Comparison of ENCODE assay signal across 7 cellular contexts in the genomic region with DNA sequence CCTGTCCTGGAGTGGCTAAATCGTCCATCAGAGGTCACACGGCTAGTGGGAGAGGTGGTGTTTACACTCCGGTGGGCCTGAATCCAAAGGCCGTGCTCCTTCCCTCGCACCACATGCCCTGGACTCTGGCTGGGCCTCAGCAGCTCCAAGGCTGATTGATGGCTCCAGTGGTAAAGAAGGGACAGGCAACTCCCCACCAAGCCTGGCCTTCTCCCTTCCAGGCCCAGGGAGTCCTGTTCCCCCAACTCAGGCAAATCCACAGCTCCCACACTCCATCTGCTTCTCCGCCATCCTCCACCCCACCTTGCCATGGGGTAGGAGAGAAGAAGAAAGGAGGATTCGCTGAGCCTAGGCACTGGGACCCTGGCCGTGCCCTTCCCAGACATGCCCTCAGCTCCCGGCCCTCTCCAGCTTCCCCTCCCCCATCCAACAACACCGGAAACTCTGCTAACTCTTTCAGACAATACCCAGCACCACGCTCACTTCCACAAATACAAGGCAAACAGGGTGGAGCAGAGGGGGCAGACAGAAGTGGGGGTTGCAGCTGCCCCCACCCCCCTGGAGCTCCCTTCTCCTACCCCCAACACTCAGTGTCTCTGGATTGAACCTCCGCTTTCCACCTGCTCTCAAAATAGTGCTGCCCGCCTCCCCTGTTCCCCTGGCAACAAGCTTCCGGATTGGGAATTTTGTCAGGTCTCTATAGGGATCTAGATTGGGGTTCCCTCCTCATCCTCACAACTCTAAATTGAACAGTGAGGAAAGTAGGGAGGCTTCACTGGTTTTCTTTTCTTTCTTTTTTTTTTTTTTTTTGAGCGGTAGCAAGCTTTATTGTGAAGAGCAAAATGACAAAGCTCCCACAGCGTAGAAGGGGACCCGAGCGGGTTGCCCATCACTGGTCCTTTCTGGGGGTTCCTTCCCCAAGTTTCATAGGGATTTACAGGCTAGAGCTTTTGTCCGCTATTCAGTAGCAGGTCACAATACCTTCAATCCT. TPM values are rescaled to one million over a fixed set of nuclear protein-coding genes. Genes with fewer than 3 reads are reported as not detected.
DNase-seq lines count a peak whose midpoint lies in the region; ATAC-seq and TF ChIP-seq lines count a peak whose summit lies in the region.
"Had no signal": no experiment of that assay in that cellular context is flagged by ENCODE, and none has a peak within 500 bp of the region (broad histone marks: within the 10 kb centered on the region; RNA-seq: fewer than 3 reads in every experiment).

No MANE protein-coding gene starts in this region.

- H3K4me1 Mint-ChIP-seq in stimulated activated naive CD8-positive, alpha-beta T cell treated with anti-CD3 and anti-CD28 coated beads, Interleukin-15, amount 100 ng/mL, for 72 hours, result peaks cover 77% of the 10 kb centered on the region

- H3K27ac ChIP-seq in gastroesophageal sphincter, result peak overlapping the region; percentile 71 to 97 (median 91)

- WGBS in gastroesophageal sphincter (ENCODE audit: low coverage in 1 of 2), 2 donors, result 27 to 28% methylated on average over 6 to 9 of the region's 19 CpGs

- TF ChIP-seq EP300 in gastroesophageal sphincter (IDR thresholded peaks at IDR 0.05), result no peak

- DNase-seq in NCI-H1417 (lab: John Stamatoyannopoulos, UW) (peak in 2 of 3 experiments; percentile 29 to 77), NCI-H1417 treated with DMSO at 0.1 percent for 48 hours (lab: John Stamatoyannopoulos, UW) (no peak)
- DNase-seq in stimulated activated naive CD8-positive, alpha-beta T cell treated with anti-CD3 and anti-CD28 coated beads, Interleukin-15, amount 100 ng/mL, for 72 hours, result no peak
- DNase-seq in stimulated activated CD4-positive, alpha-beta T cell treated with anti-CD3 and anti-CD28 coated beads, Interleukin-4, amount 100 ng/mL, for 4 hours, result no peak
- DNase-seq: 8988T had no signal

- no peaks in the 10 kb centered on the region for H3K27me3 Mint-ChIP-seq in stimulated activated naive CD8-positive, alpha-beta T cell treated with anti-CD3 and anti-CD28 coated beads, Interleukin-15, amount 100 ng/mL, for 72 hours

- ATAC-seq in gastroesophageal sphincter, result peak; percentile 42
- peak; percentile 22 for ATAC-seq in stimulated activated naive CD8-positive, alpha-beta T cell treated with anti-CD3 and anti-CD28 coated beads, Interleukin-15, amount 100 ng/mL, for 72 hours
- no peak for ATAC-seq in GM21825 (IDR thresholded peaks at IDR 0.05; ENCODE audit: unreplicated experiment)

- peak overlapping the region; percentile 65 to 78 for H3K4me3 Mint-ChIP-seq in stimulated activated naive CD8-positive, alpha-beta T cell treated with anti-CD3 and anti-CD28 coated beads, Interleukin-15, amount 100 ng/mL, for 72 hours

- peaks cover 0 to 54% of the 10 kb centered on the region in 2 donors for H3K36me3 ChIP-seq in gastroesophageal sphincter

- TF ChIP-seq POLR2A in gastroesophageal sphincter (IDR thresholded peaks at IDR 0.05), result no peak

- no peaks in the 10 kb centered on the region for H3K9me3 Mint-ChIP-seq in stimulated activated naive CD8-positive, alpha-beta T cell treated with anti-CD3 and anti-CD28 coated beads, Interleukin-15, amount 100 ng/mL, for 72 hours

- H3K27ac Mint-ChIP-seq in stimulated activated naive CD8-positive, alpha-beta T cell treated with anti-CD3 and anti-CD28 coated beads, Interleukin-15, amount 100 ng/mL, for 72 hours, result peak overlapping the region; percentile 95 to 96

- H3K4me3 ChIP-seq in gastroesophageal sphincter, result peak overlapping the region in 1 of 2 donors; percentile 27

- no peaks in the 10 kb centered on the region for H3K9me3 ChIP-seq in gastroesophageal sphincter

- TF ChIP-seq CTCF in gastroesophageal sphincter (IDR thresholded peaks at IDR 0.05), result no peak

- no peaks in the 10 kb centered on the region for H3K27me3 ChIP-seq in gastroesophageal sphincter

- peaks cover 17 to 85% (median 65%) of the 10 kb centered on the region in 3 donors for H3K4me1 ChIP-seq in gastroesophageal sphincter

RNA-seq across cellular contexts. Expression of gene ARHGEF2, which starts 10.6 kb away (rescaled TPM):
- 10 to 100 TPM; 69.7 to 94.0 (median 82.6) TPM for total RNA-seq in gastroesophageal sphincter

RNA-seq across cellular contexts. Expression of gene RXFP4, which starts 26.3 kb away (rescaled TPM):
- under 1 TPM in 1 of 4 donors, not detected in 3; 0.27 TPM for total RNA-seq in gastroesophageal sphincter

RNA-seq across cellular contexts. Expression of gene KHDC4, which starts 33.5 kb away (rescaled TPM):
- 10 to 100 TPM; 20.4 to 57.4 (median 34.6) TPM for total RNA-seq in gastroesophageal sphincter

RNA-seq across cellular contexts. Expression of gene SSR2, which starts 53.0 kb away (rescaled TPM):
- total RNA-seq in gastroesophageal sphincter, result 100 to 1,000 TPM; 103 to 157 (median 146) TPM

RNA-seq across cellular contexts. Expression of gene RIT1, which starts 56.6 kb away (rescaled TPM):
- 10 to 100 TPM; 25.0 to 37.1 (median 30.0) TPM for total RNA-seq in gastroesophageal sphincter

Comparison
In these comparisons a context has a peak if more than half of its experiments do, and no peak if none do; other contexts are left out.
1. DNase-seq: peak in NCI-H1417 (2 of 3); none in NCI-H1417 treated with DMSO at 0.1 percent for 48 hours (single experiment), stimulated activated naive CD8-positive, alpha-beta T cell treated with anti-CD3 and anti-CD28 coated beads, Interleukin-15, amount 100 ng/mL, for 72 hours (0 of 2) and stimulated activated CD4-positive, alpha-beta T cell treated with anti-CD3 and anti-CD28 coated beads, Interleukin-4, amount 100 ng/mL, for 4 hours (0 of 2).